8 cellular contexts compared by ENCODE assay signal in genomic region chr1:155128469-155128754, GRCh38. TPM values are rescaled to one million over a fixed set of nuclear protein-coding genes. Genes with fewer than 3 reads are reported as not detected.
DNase-seq lines count a peak whose midpoint lies in the region; ATAC-seq and TF ChIP-seq lines count a peak whose summit lies in the region.

No MANE protein-coding gene starts in this region.

- H3K36me3 ChIP-seq in right atrium auricular region (peaks cover 24% of the 10 kb centered on the region), colonic mucosa (no peaks in the 10 kb centered on the region)

- H3K4me3 Mint-ChIP-seq in naive B cell = peak overlapping the region; percentile 62 to 93 (median 89)

- H3K27ac ChIP-seq in right atrium auricular region (peak overlapping the region; percentile 91 to 94), colonic mucosa (peak overlapping the region; percentile 92)

- peak overlapping the region in 4 of 6 donors; percentile 42 to 77 (median 54) for H3K27ac Mint-ChIP-seq in naive B cell

- H3K27me3 ChIP-seq in right atrium auricular region (no peaks in the 10 kb centered on the region), colonic mucosa (peaks cover 4% of the 10 kb centered on the region)

- H3K4me1 ChIP-seq in right atrium auricular region (peaks cover 0 to 78% of the 10 kb centered on the region in 2 donors), colonic mucosa (peaks cover 18% of the 10 kb centered on the region)

- peaks cover 29 to 33% (median 30%) of the 10 kb centered on the region in 3 donors for H3K4me1 Mint-ChIP-seq in naive B cell

- TF ChIP-seq CTCF in right atrium auricular region (IDR thresholded peaks at IDR 0.05) (no peak), colonic mucosa (IDR thresholded peaks at IDR 0.05) (no peak)

- no peaks in the 10 kb centered on the region for H3K9me3 Mint-ChIP-seq in naive B cell

- peaks cover 24 to 67% (median 44%) of the 10 kb centered on the region in 3 donors for H3K27me3 Mint-ChIP-seq in naive B cell

- DNase-seq in right atrium auricular region (ENCODE audit: low spot score) = no peak
- no peak for DNase-seq in left cardiac atrium
- DNase-seq in colonic mucosa = no peak
- DNase-seq in naive B cell = no peak
- no peak for DNase-seq in AG08395 (ENCODE audit: low spot score)
- no peak for DNase-seq in 8988T
- no peak for DNase-seq in NCI-H446 (lab: John Stamatoyannopoulos, UW)

- H3K4me3 ChIP-seq in right atrium auricular region = peak overlapping the region; percentile 79 to 82
- H3K4me3 ChIP-seq in colonic mucosa = peak overlapping the region; percentile 78

- H3K9me3 ChIP-seq in right atrium auricular region (no peaks in the 10 kb centered on the region), colonic mucosa (no peaks in the 10 kb centered on the region)

- ATAC-seq in left cardiac atrium = no peak
- peak; percentile 24 to 46 for ATAC-seq in naive B cell (ENCODE audit: low read depth in 2 of 2)
- ATAC-seq in GM18498 (IDR thresholded peaks at IDR 0.05; ENCODE audit: unreplicated experiment) = no peak

- intact Hi-C loops in left cardiac atrium (cut with DNase I) = loop anchor here in 1 of 2 donors (5.0 kb wide), 1 partner anchor 36 kb away; no protein-coding TSS in a partner anchor
- intact Hi-C loops in colonic mucosa (cut with DNase I) = no loop called here

- no peaks in the 10 kb centered on the region for H3K36me3 Mint-ChIP-seq in naive B cell

- peak overlapping the region; percentile 90 to 100 for H3K9ac ChIP-seq in colonic mucosa (ENCODE audit: low read depth in 2 of 2, low read length in 2 of 2)

RNA-seq across cellular contexts. Expression of gene EFNA1, which starts 0.7 kb away (rescaled TPM):
- 10 to 100 TPM; 24.8 to 41.4 TPM for total RNA-seq in right atrium auricular region
- 10 to 100 TPM; 33.3 to 39.1 TPM for total RNA-seq in left cardiac atrium
- total RNA-seq in colonic mucosa = 100 to 1,000 TPM in 1 of 2 donors, 10 to 100 TPM in 1; 61.3 to 125 TPM
- polyA plus RNA-seq in naive B cell (ENCODE audit: low read depth in 6 of 6) = under 1 TPM in 3 of 6 donors, not detected in 3; 0.18 to 0.82 (median 0.56) TPM

RNA-seq across cellular contexts. Expression of gene SLC50A1, which starts 7.2 kb away (rescaled TPM):
- 1 to 10 TPM; 3.7 to 10.0 TPM for total RNA-seq in right atrium auricular region
- total RNA-seq in left cardiac atrium = 10 to 100 TPM; 12.2 to 13.0 TPM
- 100 to 1,000 TPM; 102 to 130 TPM for total RNA-seq in colonic mucosa
- 100 to 1,000 TPM; 152 to 273 (median 201) TPM for polyA plus RNA-seq in naive B cell (ENCODE audit: low read depth in 6 of 6)

RNA-seq across cellular contexts. Expression of gene DPM3, which starts 11.9 kb away (rescaled TPM):
- total RNA-seq in right atrium auricular region = 10 to 100 TPM; 46.5 to 47.8 TPM
- total RNA-seq in left cardiac atrium = 10 to 100 TPM; 65.8 to 78.6 TPM
- 100 to 1,000 TPM; 149 to 182 TPM for total RNA-seq in colonic mucosa
- polyA plus RNA-seq in naive B cell (ENCODE audit: low read depth in 6 of 6) = 100 to 1,000 TPM in 1 of 6 donors, 10 to 100 TPM in 5; 77.4 to 100 (median 90.5) TPM

RNA-seq across cellular contexts. Expression of gene KRTCAP2, which starts 44.7 kb away (rescaled TPM):
- 100 to 1,000 TPM; 124 to 147 TPM for total RNA-seq in right atrium auricular region
- total RNA-seq in left cardiac atrium = 100 to 1,000 TPM; 143 to 156 TPM
- 100 to 1,000 TPM; 140 to 172 TPM for total RNA-seq in colonic mucosa
- 100 to 1,000 TPM; 340 to 379 (median 354) TPM for polyA plus RNA-seq in naive B cell (ENCODE audit: low read depth in 6 of 6)

RNA-seq across cellular contexts. Expression of gene TRIM46, which starts 45.2 kb away (rescaled TPM):
- under 1 TPM in 1 of 2 donors, not detected in 1; 0.20 TPM for total RNA-seq in right atrium auricular region
- total RNA-seq in left cardiac atrium = under 1 TPM; 0.15 to 0.21 TPM
- total RNA-seq in colonic mucosa = under 1 TPM; 0.10 to 0.19 TPM
- under 1 TPM in 2 of 6 donors, not detected in 4; 0.13 to 0.35 TPM for polyA plus RNA-seq in naive B cell (ENCODE audit: low read depth in 6 of 6)

Comparison
In these comparisons a context has a peak if more than half of its experiments do, and no peak if none do; other contexts are left out.
1. ATAC-seq: peak in naive B cell (2 of 2); none in left cardiac atrium (0 of 2) and GM18498 (single experiment).
2. RNA of gene SLC50A1, which starts 7.2 kb away (total RNA-seq): 102 to 130 TPM in colonic mucosa; 12.2 to 13.0 TPM in left cardiac atrium and 3.7 to 10.0 TPM in right atrium auricular region; every median in the first group is over 4 times any median in the second.